In the genomic region with DNA sequence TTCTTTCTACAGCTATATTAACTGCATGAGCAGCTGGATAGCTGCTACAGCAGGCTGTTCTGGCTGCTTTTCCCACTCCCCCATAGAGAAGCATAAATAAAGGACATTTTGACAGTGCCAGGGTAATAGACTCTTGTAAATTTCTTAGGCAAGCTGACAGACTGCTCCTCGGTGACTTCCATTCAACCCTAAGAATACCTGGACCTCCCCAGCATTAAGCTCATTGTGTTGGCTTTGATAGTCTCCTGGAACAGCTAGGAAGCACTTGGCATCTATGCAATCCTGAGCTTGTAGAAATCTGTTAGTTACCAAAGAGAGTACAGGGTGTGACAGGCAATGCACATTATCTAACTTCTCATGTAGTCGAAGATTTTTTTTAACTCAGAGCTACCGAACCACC, we compare ENCODE assay signal across 20 cellular contexts.
DNase-seq lines count a peak whose midpoint lies in the region; ATAC-seq and TF ChIP-seq lines count a peak whose summit lies in the region.
"Had no signal": no experiment of that assay in that cellular context is flagged by ENCODE, and none has a peak within 500 bp of the region (broad histone marks: within the 10 kb centered on the region; RNA-seq: fewer than 3 reads in every experiment).

No MANE protein-coding gene starts in this region.

- H3K4me3 ChIP-seq in esophagus squamous epithelium (no peak overlapping the region), neuronal stem cell (ENCODE audit: low read length in 2 of 2) (no peak overlapping the region)

- H3K18ac ChIP-seq in neuronal stem cell (ENCODE audit: low read length): no peak overlapping the region

- no peak overlapping the region for H2BK15ac ChIP-seq in neuronal stem cell (ENCODE audit: low read length)

- H4K91ac ChIP-seq in neuronal stem cell (ENCODE audit: low read depth, low read length, poor library complexity): no peak overlapping the region

- H3K27me3 ChIP-seq in esophagus squamous epithelium (no peaks in the 10 kb centered on the region), neuronal stem cell (ENCODE audit: control insufficient read depth in 3 of 3, insufficient read depth in 3 of 3, low read depth in 1 of 3, low read length in 3 of 3) (no peaks in the 10 kb centered on the region)

- no peak overlapping the region for H3K23ac ChIP-seq in neuronal stem cell (ENCODE audit: low read depth, low read length, poor library complexity)

- peak overlapping the region; percentile 6 for H2AFZ ChIP-seq in neuronal stem cell (ENCODE audit: low read length)

- ATAC-seq in SK-N-SH treated with all-trans-retinoic acid at 6 μM for 48 hours (no peak), HG03175 (IDR thresholded peaks at IDR 0.05; ENCODE audit: unreplicated experiment) (no peak)

- no peak for TF ChIP-seq POLR2A in esophagus squamous epithelium (IDR thresholded peaks at IDR 0.05)

- no peak overlapping the region for H3K14ac ChIP-seq in neuronal stem cell (ENCODE audit: low read length)

- no peak overlapping the region for H2BK12ac ChIP-seq in neuronal stem cell (ENCODE audit: low read length)

- H3K4ac ChIP-seq in neuronal stem cell (ENCODE audit: low read length): no peak overlapping the region

- no peak overlapping the region for H2BK5ac ChIP-seq in neuronal stem cell (ENCODE audit: low read length)

- H3K36me3 ChIP-seq in esophagus squamous epithelium (no peaks in the 10 kb centered on the region), neuronal stem cell (replicated peaks in 1 of 2; ENCODE audit: control insufficient read depth in 2 of 2, insufficient read depth in 2 of 2, low read length in 2 of 2) (no peaks in the 10 kb centered on the region)

- H3K27ac ChIP-seq in esophagus squamous epithelium (peak overlapping the region in 3 of 4 donors; percentile 68 to 83 (median 82)), neuronal stem cell (replicated peaks; ENCODE audit: low read length) (no peak overlapping the region)
- H3K27ac ChIP-seq: 22Rv1, HL-60 had no signal

- no peak overlapping the region for H4K8ac ChIP-seq in neuronal stem cell (ENCODE audit: low read depth, low read length)

- DNase-seq in DMS 273 (lab: John Stamatoyannopoulos, UW; ENCODE audit: unreplicated experiment) (peak; percentile 16), DMS 273 treated with DMSO at 0.1 percent for 48 hours (lab: John Stamatoyannopoulos, UW) (no peak), HEK293T (ENCODE audit: extremely low spot score) (no peak), esophagus squamous epithelium (lab: John Stamatoyannopoulos, UW) (no peak), neuronal stem cell (ENCODE audit: low spot score) (no peak), NCI-H2081 (lab: John Stamatoyannopoulos, UW) (no peak)
- DNase-seq: C1 segment of cervical spinal cord; DMS153; EL; NCI-H1092 treated with DMSO at 0.1 percent for 48 hours; NCI-H187; NCI-H2171 treated with DMSO at 0.1 percent for 48 hours; NCI-H526; NK-92 treated with Interleukin-12 subunit alpha and Interleukin-12 subunit beta, amount 100 ng/mL, for 24 hours; OCI-M1; RPMI8226 had no signal

- 32 to 36% methylated on average over 3 of the region's 3 CpGs for WGBS in esophagus squamous epithelium, 2 donors
- no CpG with 5 or more reads among the region's 3 CpGs for WGBS in neuronal stem cell (ENCODE audit: extremely low coverage in 2 of 2, insufficient read length in 2 of 2, insufficient replicate concordance in 1 of 2), 2 donors

- H3K79me1 ChIP-seq in neuronal stem cell (ENCODE audit: low read depth, low read length): no peaks in the 10 kb centered on the region

- no peak for TF ChIP-seq CTCF in esophagus squamous epithelium (IDR thresholded peaks at IDR 0.05)

- H3K4me2 ChIP-seq in neuronal stem cell (ENCODE audit: insufficient read depth, low read length, poor library complexity, severe bottlenecking): no peak overlapping the region

- POLR2A ChIA-PET in HEK293T (lab: Yijun Ruan, JAX): interaction anchor here (0.8 to 2.6 kb wide), 10 partner anchors 20 to 391 kb away, joined by 3 to 14 read pairs (median 4); no protein-coding TSS in a partner anchor

- CTCF ChIA-PET in HEK293T (lab: Yijun Ruan, JAX): interaction anchor here (0.9 to 2.0 kb wide), 6 partner anchors 11 to 251 kb away, joined by 3 to 9 read pairs (median 3); no protein-coding TSS in a partner anchor

- no peak overlapping the region for H2AK5ac ChIP-seq in neuronal stem cell (ENCODE audit: low read depth, low read length)

- no peak overlapping the region for H3K9ac ChIP-seq in neuronal stem cell (ENCODE audit: low read depth, low read length, poor library complexity)

- no peak overlapping the region for H2BK120ac ChIP-seq in neuronal stem cell (ENCODE audit: low read depth, low read length)

- peaks cover 0 to 35% (median 0%) of the 10 kb centered on the region in 3 donors for H3K4me1 ChIP-seq in esophagus squamous epithelium
- H3K4me1 ChIP-seq in neuronal stem cell (ENCODE audit: control insufficient read depth in 2 of 2, insufficient read depth in 1 of 2, low read depth in 1 of 2, low read length in 2 of 2): peaks cover 13 to 35% of the 10 kb centered on the region in 2 donors

- H3K9me3 ChIP-seq in esophagus squamous epithelium (no peaks in the 10 kb centered on the region), neuronal stem cell (replicated peaks in 1 of 2; ENCODE audit: control insufficient read depth in 2 of 2, insufficient read depth in 1 of 2, low read depth in 1 of 2, low read length in 2 of 2) (no peaks in the 10 kb centered on the region)

- intact Hi-C loops in esophagus squamous epithelium (cut with DNase I): no loop called here

TF ChIP-seq in HEK293T, 16 proteins besides CTCF, POLR2A, EP300 and RAD21:
- TF ChIP-seq BHLHE40 (IDR thresholded peaks at IDR 0.05; ENCODE audit: borderline replicate concordance): no peak
- TF ChIP-seq SUZ12 (IDR thresholded peaks at IDR 0.05): no peak
- TF ChIP-seq, protein P1, sequence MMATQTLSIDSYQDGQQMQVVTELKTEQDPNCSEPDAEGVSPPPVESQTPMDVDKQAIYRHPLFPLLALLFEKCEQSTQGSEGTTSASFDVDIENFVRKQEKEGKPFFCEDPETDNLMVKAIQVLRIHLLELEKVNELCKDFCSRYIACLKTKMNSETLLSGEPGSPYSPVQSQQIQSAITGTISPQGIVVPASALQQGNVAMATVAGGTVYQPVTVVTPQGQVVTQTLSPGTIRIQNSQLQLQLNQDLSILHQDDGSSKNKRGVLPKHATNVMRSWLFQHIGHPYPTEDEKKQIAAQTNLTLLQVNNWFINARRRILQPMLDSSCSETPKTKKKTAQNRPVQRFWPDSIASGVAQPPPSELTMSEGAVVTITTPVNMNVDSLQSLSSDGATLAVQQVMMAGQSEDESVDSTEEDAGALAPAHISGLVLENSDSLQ (IDR thresholded peaks at IDR 0.05): peak; percentile 92

TF ChIP-seq in SK-N-SH treated with all-trans-retinoic acid at 6 μM for 48 hours, 23 proteins besides CTCF, POLR2A, EP300 and RAD21:
- TF ChIP-seq, protein P2, sequence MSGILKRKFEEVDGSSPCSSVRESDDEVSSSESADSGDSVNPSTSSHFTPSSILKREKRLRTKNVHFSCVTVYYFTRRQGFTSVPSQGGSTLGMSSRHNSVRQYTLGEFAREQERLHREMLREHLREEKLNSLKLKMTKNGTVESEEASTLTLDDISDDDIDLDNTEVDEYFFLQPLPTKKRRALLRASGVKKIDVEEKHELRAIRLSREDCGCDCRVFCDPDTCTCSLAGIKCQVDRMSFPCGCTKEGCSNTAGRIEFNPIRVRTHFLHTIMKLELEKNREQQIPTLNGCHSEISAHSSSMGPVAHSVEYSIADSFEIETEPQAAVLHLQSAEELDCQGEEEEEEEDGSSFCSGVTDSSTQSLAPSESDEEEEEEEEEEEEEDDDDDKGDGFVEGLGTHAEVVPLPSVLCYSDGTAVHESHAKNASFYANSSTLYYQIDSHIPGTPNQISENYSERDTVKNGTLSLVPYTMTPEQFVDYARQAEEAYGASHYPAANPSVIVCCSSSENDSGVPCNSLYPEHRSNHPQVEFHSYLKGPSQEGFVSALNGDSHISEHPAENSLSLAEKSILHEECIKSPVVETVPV (CRISPR knock-in tag; IDR thresholded peaks at IDR 0.05): no peak
- no peak for TF ChIP-seq ZFP30 (CRISPR knock-in tag; IDR thresholded peaks at IDR 0.05)
- TF ChIP-seq ZNF8 (CRISPR knock-in tag; IDR thresholded peaks at IDR 0.05): no peak
